In the genomic region with DNA sequence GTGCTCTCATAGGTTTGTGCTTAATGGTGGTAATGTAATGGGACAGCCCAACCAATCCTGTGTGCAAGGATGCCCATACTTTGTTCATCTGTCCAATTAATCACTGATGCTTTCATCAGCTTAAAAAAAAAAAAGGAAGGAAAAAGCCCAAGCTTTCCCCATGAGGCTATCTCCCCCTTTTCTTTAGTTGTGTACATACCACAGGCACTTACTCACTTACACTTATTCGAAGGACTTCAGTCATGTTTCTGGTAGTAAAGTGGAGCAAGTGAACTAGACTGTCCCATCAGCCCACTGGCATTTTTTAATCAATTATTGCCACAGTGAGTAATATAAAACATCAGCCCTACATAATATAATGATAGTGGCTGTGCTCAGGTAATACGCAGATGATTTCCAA, we compare ENCODE assay signal across 26 cellular contexts.
DNase-seq lines count a peak whose midpoint lies in the region; ATAC-seq, FAIRE-seq and TF ChIP-seq lines count a peak whose summit lies in the region.
"Had no signal": no experiment of that assay in that cellular context is flagged by ENCODE, and none has a peak within 500 bp of the region (broad histone marks: within the 10 kb centered on the region; RNA-seq: fewer than 3 reads in every experiment).

No MANE protein-coding gene starts in this region.

- no peak for FAIRE-seq in HepG2 (lab: Jason Lieb, UNC)

- TF ChIP-seq EP300 in HepG2 (IDR thresholded peaks at IDR 0.05; ENCODE audit: low read depth in 2 of 2, low read length in 2 of 2) (no peak), HepG2 (CRISPR knock-in tag; IDR thresholded peaks at IDR 0.05; ENCODE audit: borderline replicate concordance) (no peak)

- no peak for TF ChIP-seq CTCF in AG10803 (conservative IDR thresholded peaks at IDR 0.05; ENCODE audit: low read length)
- TF ChIP-seq CTCF in brain microvascular endothelial cell (IDR thresholded peaks at IDR 0.05; ENCODE audit: low read depth, low read length, missing control alignments) = no peak
- TF ChIP-seq CTCF in HepG2 (CRISPR knock-in tag; IDR thresholded peaks at IDR 0.05) = no peak
- TF ChIP-seq CTCF in PC-9 (conservative IDR thresholded peaks at IDR 0.05) = no peak

- H3K4me2 ChIP-seq in HepG2 (ENCODE audit: low read depth, low read length) = no peak overlapping the region
- no peak overlapping the region for H3K4me2 ChIP-seq in PC-9
- H3K4me2 ChIP-seq: BLaER1, hepatocyte had no signal

- H3K27me3 ChIP-seq in brain microvascular endothelial cell (replicated peaks) = no peaks in the 10 kb centered on the region
- H3K27me3 ChIP-seq in HepG2 (ENCODE audit: control insufficient read depth in 1 of 2, insufficient read depth in 2 of 2, low read length in 2 of 2) = no peaks in the 10 kb centered on the region
- H3K27me3 ChIP-seq in PC-9 (ENCODE audit: insufficient read depth, low read depth) = no peaks in the 10 kb centered on the region
- H3K27me3 ChIP-seq: BLaER1, hepatocyte, left lung, spleen, upper lobe of right lung had no signal

- no peaks in the 10 kb centered on the region for H3K79me2 ChIP-seq in HepG2 (ENCODE audit: insufficient read depth, low read length)
- H3K79me2 ChIP-seq in PC-9 (ENCODE audit: low read depth) = no peaks in the 10 kb centered on the region
- H3K79me2 ChIP-seq: hepatocyte had no signal

- no peaks in the 10 kb centered on the region for H3F3A ChIP-seq in PC-9 (ENCODE audit: insufficient read depth, low read depth)

- no peaks in the 10 kb centered on the region for H3K9me2 ChIP-seq in PC-9 (ENCODE audit: insufficient read depth)

- H4K20me1 ChIP-seq in HepG2 (ENCODE audit: insufficient read depth, low read length) (no peaks in the 10 kb centered on the region), PC-9 (ENCODE audit: insufficient read depth) (no peaks in the 10 kb centered on the region)
- H4K20me1 ChIP-seq: BLaER1 had no signal

- CTCF ChIA-PET in HepG2 (lab: Yijun Ruan, JAX; ENCODE audit: low intra/inter-chr PET ratio, low total read pairs) = no interaction called here
- CTCF ChIA-PET in PC-9 (lab: Charles Lee) = no interaction called here

- H3K27ac ChIP-seq in brain microvascular endothelial cell (no peak overlapping the region), HepG2 (ENCODE audit: extremely low read length, insufficient read depth, low read length) (no peak overlapping the region), PC-9 (no peak overlapping the region)
- H3K27ac ChIP-seq: BLaER1, epithelial cell of prostate, hepatocyte, left lung, spleen, upper lobe of right lung, WERI-Rb-1 had no signal

- no peak for TF ChIP-seq POLR2A in HepG2 (IDR thresholded peaks at IDR 0.05; ENCODE audit: insufficient read depth in 1 of 2, low read depth in 2 of 2, low read length in 2 of 2)

- H3K36me3 ChIP-seq in brain microvascular endothelial cell (replicated peaks) = no peaks in the 10 kb centered on the region
- H3K36me3 ChIP-seq in HepG2 (replicated peaks in 1 of 2; ENCODE audit: control insufficient read depth in 1 of 2, insufficient read depth in 2 of 2, low read length in 2 of 2) = no peaks in the 10 kb centered on the region
- H3K36me3 ChIP-seq in PC-9 (ENCODE audit: low read depth) = no peaks in the 10 kb centered on the region
- H3K36me3 ChIP-seq: BLaER1, left lung, spleen, upper lobe of right lung, WERI-Rb-1 had no signal

- no TSS peak for BruUV-seq in HepG2 (replicated peaks; lab: Mats Ljungman, UMichigan)
- no TSS peak for BruUV-seq in PC-9 (replicated peaks; lab: Mats Ljungman, UMichigan)

- TF ChIP-seq RAD21 in HepG2 (CRISPR knock-in tag; IDR thresholded peaks at IDR 0.05) = no peak

- POLR2A ChIA-PET in HepG2 (lab: Yijun Ruan, JAX) (no interaction called here), PC-9 (lab: Charles Lee; ENCODE audit: unreplicated experiment) (no interaction called here)

- H3K9ac ChIP-seq in HepG2 (ENCODE audit: insufficient read depth, low read depth, low read length) = no peak overlapping the region
- H3K9ac ChIP-seq: BLaER1 had no signal

- ATAC-seq in HepG2 = no peak
- ATAC-seq: activated CD8-positive, alpha-beta memory T cell treated with anti-CD3 and anti-CD28 coated beads, Interleukin-2, amount 10 ng/mL, durations not matched to agents 7 days and 5 days; left lung; naive thymus-derived CD8-positive, alpha-beta T cell; stimulated activated effector memory CD8-positive, alpha-beta T cell treated with anti-CD3 and anti-CD28 coated beads, Interleukin-12 subunit alpha, Interleukin-12 subunit beta, amount 100 ng/mL, for 72 hours; T-helper 17 cell; upper lobe of right lung had no signal

- WGBS in HepG2 (ENCODE audit: low lambda C conversion rate) = 43% methylated on average over 2 of the region's 2 CpGs

- intact Hi-C loops in HepG2 (cut with micrococcal nuclease; ENCODE audit: unreplicated experiment) = no loop called here
- intact Hi-C loops in PC-9 (cut with micrococcal nuclease; ENCODE audit: unreplicated experiment) = no loop called here

- in situ Hi-C loops in brain microvascular endothelial cell (cut with HindIII; ENCODE audit: low pct_ligation_motif_present, low sequenced_read_pairs) = no loop called here
- in situ Hi-C loops in HepG2 (cut with HindIII; ENCODE audit: extremely low pct_ligation_motif_present, low pct_unique_long_range_greater_than_20kb) = no loop called here

- H3K4me3 ChIP-seq in AG10803 (ENCODE audit: low read length) = no peak overlapping the region
- no peak overlapping the region for H3K4me3 ChIP-seq in brain microvascular endothelial cell (ENCODE audit: low read depth, low read length)
- no peak overlapping the region for H3K4me3 ChIP-seq in HepG2 (replicated peaks in 1 of 3; ENCODE audit: insufficient read depth in 1 of 3, low read depth in 2 of 3, low read length in 3 of 3)
- H3K4me3 ChIP-seq in PC-9 = no peak overlapping the region
- H3K4me3 ChIP-seq: BLaER1, hepatocyte, left lung, spleen, upper lobe of right lung had no signal

- H2AFZ ChIP-seq in HepG2 (ENCODE audit: low read length) (no peak overlapping the region), PC-9 (no peak overlapping the region)
- H2AFZ ChIP-seq: hepatocyte had no signal

- H3K4me1 ChIP-seq in HepG2 (ENCODE audit: insufficient read depth, low read length) = no peaks in the 10 kb centered on the region
- H3K4me1 ChIP-seq in PC-9 (replicated peaks; ENCODE audit: insufficient read depth) = no peaks in the 10 kb centered on the region
- H3K4me1 ChIP-seq: left lung, upper lobe of right lung had no signal

- DNase-seq in AG10803 (ENCODE audit: low read depth) (peak; percentile 20), HT1080 (ENCODE audit: low read depth) (peak; percentile 20), brain microvascular endothelial cell (peak; percentile 2), iris pigment epithelial cell (ENCODE audit: low read depth) (peak; percentile 45), HepG2 (ENCODE audit: low spot score) (no peak), mucosa of gallbladder (ENCODE audit: low spot score) (no peak), PC-9 (no peak), DMS79 treated with DMSO at 0.1 percent for 48 hours (lab: John Stamatoyannopoulos, UW) (no peak)
- DNase-seq: activated CD4-positive, alpha-beta T cell treated with anti-CD3 and anti-CD28 coated beads, Interleukin-2, amount 10 ng/mL, durations not matched to agents 24 days and 14 days; activated CD8-positive, alpha-beta memory T cell treated with anti-CD3 and anti-CD28 coated beads, Interleukin-2, amount 10 ng/mL, durations not matched to agents 7 days and 5 days; aorta; DND-41; left lung; naive thymus-derived CD8-positive, alpha-beta T cell; NCI-H187 treated with DMSO at 0.1 percent for 48 hours; NCI-H69; spleen; stimulated activated CD4-positive, alpha-beta T cell treated with anti-CD3 and anti-CD28 coated beads, Interleukin-2, amount 100 ng/mL, for 48 hours; substantia nigra; T-helper 17 cell; upper lobe of right lung; WERI-Rb-1 had no signal

- H3K9me3 ChIP-seq in HepG2 (ENCODE audit: low read length) = peaks cover 42% of the 10 kb centered on the region
- H3K9me3 ChIP-seq in PC-9 (ENCODE audit: insufficient read depth, low read depth) = no peaks in the 10 kb centered on the region
- H3K9me3 ChIP-seq: BLaER1, left lung, spleen, upper lobe of right lung had no signal

TF ChIP-seq in HepG2, 621 proteins besides CTCF, POLR2A, EP300 and RAD21 (continues in another document):
- TF ChIP-seq KDM3A (CRISPR knock-in tag; IDR thresholded peaks at IDR 0.05; ENCODE audit: low read depth) = no peak
- TF ChIP-seq, protein P1, sequence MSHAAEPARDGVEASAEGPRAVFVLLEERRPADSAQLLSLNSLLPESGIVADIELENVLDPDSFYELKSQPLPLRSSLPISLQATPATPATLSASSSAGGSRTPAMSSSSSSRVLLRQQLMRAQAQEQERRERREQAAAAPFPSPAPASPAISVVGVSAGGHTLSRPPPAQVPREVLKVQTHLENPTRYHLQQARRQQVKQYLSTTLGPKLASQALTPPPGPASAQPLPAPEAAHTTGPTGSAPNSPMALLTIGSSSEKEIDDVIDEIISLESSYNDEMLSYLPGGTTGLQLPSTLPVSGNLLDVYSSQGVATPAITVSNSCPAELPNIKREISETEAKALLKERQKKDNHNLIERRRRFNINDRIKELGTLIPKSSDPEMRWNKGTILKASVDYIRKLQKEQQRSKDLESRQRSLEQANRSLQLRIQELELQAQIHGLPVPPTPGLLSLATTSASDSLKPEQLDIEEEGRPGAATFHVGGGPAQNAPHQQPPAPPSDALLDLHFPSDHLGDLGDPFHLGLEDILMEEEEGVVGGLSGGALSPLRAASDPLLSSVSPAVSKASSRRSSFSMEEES (CRISPR knock-in tag; IDR thresholded peaks at IDR 0.05) = no peak
- TF ChIP-seq, protein P2, sequence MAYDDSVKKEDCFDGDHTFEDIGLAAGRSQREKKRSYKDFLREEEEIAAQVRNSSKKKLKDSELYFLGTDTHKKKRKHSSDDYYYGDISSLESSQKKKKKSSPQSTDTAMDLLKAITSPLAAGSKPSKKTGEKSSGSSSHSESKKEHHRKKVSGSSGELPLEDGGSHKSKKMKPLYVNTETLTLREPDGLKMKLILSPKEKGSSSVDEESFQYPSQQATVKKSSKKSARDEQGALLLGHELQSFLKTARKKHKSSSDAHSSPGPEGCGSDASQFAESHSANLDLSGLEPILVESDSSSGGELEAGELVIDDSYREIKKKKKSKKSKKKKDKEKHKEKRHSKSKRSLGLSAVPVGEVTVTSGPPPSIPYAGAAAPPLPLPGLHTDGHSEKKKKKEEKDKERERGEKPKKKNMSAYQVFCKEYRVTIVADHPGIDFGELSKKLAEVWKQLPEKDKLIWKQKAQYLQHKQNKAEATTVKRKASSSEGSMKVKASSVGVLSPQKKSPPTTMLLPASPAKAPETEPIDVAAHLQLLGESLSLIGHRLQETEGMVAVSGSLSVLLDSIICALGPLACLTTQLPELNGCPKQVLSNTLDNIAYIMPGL (CRISPR knock-in tag; IDR thresholded peaks at IDR 0.05; ENCODE audit: borderline replicate concordance in 1 of 2, low read depth in 1 of 2) = no peak
- TF ChIP-seq ZNF564 (CRISPR knock-in tag; IDR thresholded peaks at IDR 0.05) = no peak
- no peak for TF ChIP-seq TCF12 (IDR thresholded peaks at IDR 0.05)
- no peak for TF ChIP-seq TCF12 (CRISPR knock-in tag; IDR thresholded peaks at IDR 0.05)
- TF ChIP-seq ZNF775 (CRISPR knock-in tag; IDR thresholded peaks at IDR 0.05; ENCODE audit: borderline replicate concordance) = no peak
- no peak for TF ChIP-seq ETV6 (CRISPR knock-in tag; conservative IDR thresholded peaks at IDR 0.05)
- TF ChIP-seq TRIM24 (CRISPR knock-in tag; IDR thresholded peaks at IDR 0.05) = no peak
- TF ChIP-seq XRCC5 (optimal IDR thresholded peaks at IDR 0.05; ENCODE audit: low read length) = no peak

Comparison
In these comparisons a context has a peak if more than half of its experiments do, and no peak if none do; other contexts are left out.
1. DNase-seq: peak in AG10803 (single experiment), HT1080 (single experiment), brain microvascular endothelial cell (single experiment) and iris pigment epithelial cell (single experiment); none in HepG2 (single experiment), mucosa of gallbladder (single experiment), PC-9 (0 of 2) and DMS79 treated with DMSO at 0.1 percent for 48 hours (single experiment).